Comparison of ENCODE assay signal across 8 cellular contexts in genomic region chr14:94005324-94005723, GRCh38. TPM values are rescaled to one million over a fixed set of nuclear protein-coding genes. Genes with fewer than 3 reads are reported as not detected.
DNase-seq lines count a peak whose midpoint lies in the region; ATAC-seq and TF ChIP-seq lines count a peak whose summit lies in the region.

No MANE protein-coding gene starts in this region.

- DNase-seq in stimulated activated CD4-positive, alpha-beta T cell treated with anti-CD3 and anti-CD28 coated beads, Interleukin-4, amount 100 ng/mL, for 24 hours, result peak; percentile 26
- DNase-seq in stimulated activated CD4-positive, alpha-beta T cell treated with anti-CD3 and anti-CD28 coated beads, Interleukin-4, amount 100 ng/mL, for 1 hour, result no peak
- DNase-seq in epithelial cell of proximal tubule (ENCODE audit: low read depth) (no peak), NCI-H510A (lab: John Stamatoyannopoulos, UW) (no peak), G401 (ENCODE audit: low spot score) (no peak), RWPE1 (ENCODE audit: low spot score) (no peak)

- no peak overlapping the region for H2AFZ ChIP-seq in Loucy (ENCODE audit: low read length)

- H3K79me2 ChIP-seq in Loucy (ENCODE audit: insufficient read depth, low read length), result no peaks in the 10 kb centered on the region

- no peaks in the 10 kb centered on the region for H3K9me3 ChIP-seq in Loucy (ENCODE audit: insufficient read depth, low read depth, low read length)

- H3K4me2 ChIP-seq in Loucy (ENCODE audit: low read depth, low read length, poor library complexity, severe bottlenecking), result no peak overlapping the region

- no peaks in the 10 kb centered on the region for H3K36me3 ChIP-seq in Loucy (ENCODE audit: insufficient read depth, low read length)

- H4K20me1 ChIP-seq in Loucy (ENCODE audit: insufficient read depth, low read length, poor library complexity, severe bottlenecking), result no peaks in the 10 kb centered on the region

- TF ChIP-seq CTCF in Loucy (conservative IDR thresholded peaks at IDR 0.05; ENCODE audit: low read length) (peak; percentile 64), epithelial cell of proximal tubule (conservative IDR thresholded peaks at IDR 0.05; ENCODE audit: low read depth, low read length) (peak; percentile 53), RWPE1 (conservative IDR thresholded peaks at IDR 0.05; ENCODE audit: low read depth) (no peak)

- H3F3A ChIP-seq in Loucy (ENCODE audit: low read depth), result no peaks in the 10 kb centered on the region

- H3K9me2 ChIP-seq in Loucy (replicated peaks; ENCODE audit: low read depth, low read length), result no peaks in the 10 kb centered on the region

- POLR2A ChIA-PET in RWPE1 (lab: Yijun Ruan, JAX; ENCODE audit: low non-redundant PET), result no interaction called here

- H3K9ac ChIP-seq in Loucy (ENCODE audit: low read depth, low read length, poor library complexity, severe bottlenecking), result no peak overlapping the region

- ATAC-seq in HG02588 (IDR thresholded peaks at IDR 0.05; ENCODE audit: unreplicated experiment), result no peak

- H3K4me3 ChIP-seq in Loucy (ENCODE audit: low read length, poor library complexity, severe bottlenecking) (no peak overlapping the region), epithelial cell of proximal tubule (ENCODE audit: low read depth, low read length) (no peak overlapping the region)

- H3K27ac ChIP-seq in RWPE1, result no peak overlapping the region

- no peaks in the 10 kb centered on the region for H3K27me3 ChIP-seq in Loucy (ENCODE audit: insufficient read depth, low read length, poor library complexity, severe bottlenecking)

- no peaks in the 10 kb centered on the region for H3K4me1 ChIP-seq in Loucy (ENCODE audit: insufficient read depth, low read length, poor library complexity, severe bottlenecking)

- in situ Hi-C loops in G401 (cut with HindIII; ENCODE audit: low sequenced_read_pairs), result no loop called here

- CTCF ChIA-PET in RWPE1 (lab: Yijun Ruan, JAX), result interaction anchor here (0.7 kb wide), 1 partner anchor 274 kb away, joined by 3 read pairs; no protein-coding TSS in a partner anchor

RNA-seq across cellular contexts. Expression of gene CCDC197, which starts 8.2 kb away (rescaled TPM):
- total RNA-seq in epithelial cell of proximal tubule, result not detected in 2 replicates
- not detected in 2 replicates for total RNA-seq in G401 (2014; rRNA removed; shearing (Covaris generic))

RNA-seq across cellular contexts. Expression of gene OTUB2, which starts 20.8 kb away (rescaled TPM):
- total RNA-seq in epithelial cell of proximal tubule, result 5.6 and 15.0 TPM in 2 replicates
- total RNA-seq in G401 (2014; rRNA removed; shearing (Covaris generic)), result 1.5 and 3.3 TPM in 2 replicates

RNA-seq across cellular contexts. Expression of gene ASB2, which starts 29.0 kb away (rescaled TPM):
- total RNA-seq in epithelial cell of proximal tubule, result 0.46 and 1.4 TPM in 2 replicates
- total RNA-seq in G401 (2014; rRNA removed; shearing (Covaris generic)), result 7.9 and 9.9 TPM in 2 replicates
